Comparison of ENCODE assay signal across 1 cellular context in the genomic region with DNA sequence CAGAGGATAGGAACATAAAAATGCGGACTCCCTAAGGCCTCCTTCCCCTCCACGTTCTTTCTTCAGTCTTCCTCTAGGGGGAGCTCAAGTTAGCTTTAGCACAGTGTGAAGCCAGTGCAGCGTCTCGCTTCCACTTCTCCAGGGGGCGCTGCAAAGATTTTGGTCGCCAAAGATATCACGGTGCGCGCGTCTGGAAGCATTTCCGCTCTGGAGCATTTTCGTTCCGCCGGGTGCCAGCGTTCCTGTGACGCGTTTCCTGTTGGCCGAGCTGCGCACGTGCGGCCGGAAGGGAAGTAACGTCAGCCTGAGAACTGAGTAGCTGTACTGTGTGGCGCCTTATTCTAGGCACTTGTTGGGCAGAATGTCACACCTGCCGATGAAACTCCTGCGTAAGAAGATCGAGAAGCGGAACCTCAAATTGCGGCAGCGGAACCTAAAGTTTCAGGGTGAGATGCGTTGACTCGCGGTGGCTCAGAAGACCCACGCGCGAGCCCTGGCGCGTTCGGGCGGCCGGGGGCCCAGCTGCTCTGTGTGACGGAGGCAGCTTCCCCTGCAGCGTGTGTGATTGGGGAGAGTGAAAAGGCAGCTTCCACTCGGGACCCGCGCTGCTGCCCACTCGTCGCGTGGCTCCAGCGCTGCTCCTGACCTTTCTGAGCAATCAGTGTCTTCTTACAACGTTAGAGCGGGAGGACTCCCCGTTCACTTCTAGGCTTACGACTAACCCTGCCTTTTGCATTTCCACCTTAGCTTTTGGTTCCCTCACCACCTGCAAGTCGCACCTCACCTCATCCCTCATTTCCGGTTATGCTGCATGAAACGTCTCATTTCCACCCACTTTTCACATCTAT.
A peak's percentile ranks its signal among the peaks of the same experiment; 100 is the strongest.
TF ChIP-seq lines count a peak whose summit lies in the region.

Gene DDX18, plus strand, starts transcription at position 275 of the 848 bp plus-strand sequence. Its CDS starts 87 bp downstream, at position 362.

TF ChIP-seq in HepG2, 621 proteins besides CTCF, POLR2A, EP300 and RAD21 (continued from another document):
- TF ChIP-seq ZNF639 (CRISPR knock-in tag; conservative IDR thresholded peaks at IDR 0.05) (peak; percentile 93), SP1 (IDR thresholded peaks at IDR 0.05) (no peak), SP1 (CRISPR knock-in tag; IDR thresholded peaks at IDR 0.05) (peak; percentile 48; the same call in 1 of the 2 replicates), FLYWCH1 (CRISPR knock-in tag; IDR thresholded peaks at IDR 0.05) (no peak), MBD4 (IDR thresholded peaks at IDR 0.05; ENCODE audit: borderline replicate concordance, low read length) (no peak), HDAC6 (IDR thresholded peaks at IDR 0.05; ENCODE audit: low read depth, low read length) (no peak), ZZZ3 (CRISPR knock-in tag; IDR thresholded peaks at IDR 0.05; ENCODE audit: borderline replicate concordance) (peak; percentile 99; the same call in 1 of the 2 replicates), ZNF800 (CRISPR knock-in tag; IDR thresholded peaks at IDR 0.05) (peak; percentile 79; the same call in 1 of the 2 replicates), SRF (IDR thresholded peaks at IDR 0.05; ENCODE audit: low read depth, low read length) (peak; percentile 96), SIX1 (CRISPR knock-in tag; IDR thresholded peaks at IDR 0.05; ENCODE audit: borderline replicate concordance) (peak; percentile 57; the same call in 1 of the 2 replicates), SMAD9 (CRISPR knock-in tag; IDR thresholded peaks at IDR 0.05) (peak; percentile 92; the same call in 1 of the 2 replicates), FOXA1 (IDR thresholded peaks at IDR 0.05) (no peak), FOXA1 (CRISPR knock-in tag; IDR thresholded peaks at IDR 0.05) (peak; percentile 51), ZNF580 (CRISPR knock-in tag; IDR thresholded peaks at IDR 0.05; ENCODE audit: borderline replicate concordance, low read depth) (peak; percentile 87; the same call in 1 of the 2 replicates), NCOA2 (CRISPR knock-in tag; IDR thresholded peaks at IDR 0.05) (peak; percentile 79), ZNF10 (CRISPR knock-in tag; IDR thresholded peaks at IDR 0.05; ENCODE audit: borderline replicate concordance, low read depth) (no peak), ZNF83 (CRISPR knock-in tag; IDR thresholded peaks at IDR 0.05; ENCODE audit: borderline replicate concordance) (peak; percentile 61; the same call in 1 of the 2 replicates), DRAP1 (CRISPR knock-in tag; IDR thresholded peaks at IDR 0.05) (peak; percentile 62), PITX1 (CRISPR knock-in tag; IDR thresholded peaks at IDR 0.05) (peak; percentile 72; the same call in 1 of the 2 replicates), GATAD2A (CRISPR knock-in tag; IDR thresholded peaks at IDR 0.05) (peak; percentile 87)
- TF ChIP-seq, protein P1, sequence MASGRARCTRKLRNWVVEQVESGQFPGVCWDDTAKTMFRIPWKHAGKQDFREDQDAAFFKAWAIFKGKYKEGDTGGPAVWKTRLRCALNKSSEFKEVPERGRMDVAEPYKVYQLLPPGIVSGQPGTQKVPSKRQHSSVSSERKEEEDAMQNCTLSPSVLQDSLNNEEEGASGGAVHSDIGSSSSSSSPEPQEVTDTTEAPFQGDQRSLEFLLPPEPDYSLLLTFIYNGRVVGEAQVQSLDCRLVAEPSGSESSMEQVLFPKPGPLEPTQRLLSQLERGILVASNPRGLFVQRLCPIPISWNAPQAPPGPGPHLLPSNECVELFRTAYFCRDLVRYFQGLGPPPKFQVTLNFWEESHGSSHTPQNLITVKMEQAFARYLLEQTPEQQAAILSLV (CRISPR knock-in tag; IDR thresholded peaks at IDR 0.05; ENCODE audit: borderline replicate concordance), result peak; percentile 95
- TF ChIP-seq, protein P2, sequence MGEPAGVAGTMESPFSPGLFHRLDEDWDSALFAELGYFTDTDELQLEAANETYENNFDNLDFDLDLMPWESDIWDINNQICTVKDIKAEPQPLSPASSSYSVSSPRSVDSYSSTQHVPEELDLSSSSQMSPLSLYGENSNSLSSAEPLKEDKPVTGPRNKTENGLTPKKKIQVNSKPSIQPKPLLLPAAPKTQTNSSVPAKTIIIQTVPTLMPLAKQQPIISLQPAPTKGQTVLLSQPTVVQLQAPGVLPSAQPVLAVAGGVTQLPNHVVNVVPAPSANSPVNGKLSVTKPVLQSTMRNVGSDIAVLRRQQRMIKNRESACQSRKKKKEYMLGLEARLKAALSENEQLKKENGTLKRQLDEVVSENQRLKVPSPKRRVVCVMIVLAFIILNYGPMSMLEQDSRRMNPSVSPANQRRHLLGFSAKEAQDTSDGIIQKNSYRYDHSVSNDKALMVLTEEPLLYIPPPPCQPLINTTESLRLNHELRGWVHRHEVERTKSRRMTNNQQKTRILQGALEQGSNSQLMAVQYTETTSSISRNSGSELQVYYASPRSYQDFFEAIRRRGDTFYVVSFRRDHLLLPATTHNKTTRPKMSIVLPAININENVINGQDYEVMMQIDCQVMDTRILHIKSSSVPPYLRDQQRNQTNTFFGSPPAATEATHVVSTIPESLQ (CRISPR knock-in tag; conservative IDR thresholded peaks at IDR 0.05), result no peak
- TF ChIP-seq, protein P3, sequence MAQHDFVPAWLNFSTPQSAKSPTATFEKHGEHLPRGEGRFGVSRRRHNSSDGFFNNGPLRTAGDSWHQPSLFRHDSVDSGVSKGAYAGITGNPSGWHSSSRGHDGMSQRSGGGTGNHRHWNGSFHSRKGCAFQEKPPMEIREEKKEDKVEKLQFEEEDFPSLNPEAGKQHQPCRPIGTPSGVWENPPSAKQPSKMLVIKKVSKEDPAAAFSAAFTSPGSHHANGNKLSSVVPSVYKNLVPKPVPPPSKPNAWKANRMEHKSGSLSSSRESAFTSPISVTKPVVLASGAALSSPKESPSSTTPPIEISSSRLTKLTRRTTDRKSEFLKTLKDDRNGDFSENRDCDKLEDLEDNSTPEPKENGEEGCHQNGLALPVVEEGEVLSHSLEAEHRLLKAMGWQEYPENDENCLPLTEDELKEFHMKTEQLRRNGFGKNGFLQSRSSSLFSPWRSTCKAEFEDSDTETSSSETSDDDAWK (CRISPR knock-in tag; IDR thresholded peaks at IDR 0.05), result no peak
